ENCODE assay signal across 22 cellular contexts in the genomic region with DNA sequence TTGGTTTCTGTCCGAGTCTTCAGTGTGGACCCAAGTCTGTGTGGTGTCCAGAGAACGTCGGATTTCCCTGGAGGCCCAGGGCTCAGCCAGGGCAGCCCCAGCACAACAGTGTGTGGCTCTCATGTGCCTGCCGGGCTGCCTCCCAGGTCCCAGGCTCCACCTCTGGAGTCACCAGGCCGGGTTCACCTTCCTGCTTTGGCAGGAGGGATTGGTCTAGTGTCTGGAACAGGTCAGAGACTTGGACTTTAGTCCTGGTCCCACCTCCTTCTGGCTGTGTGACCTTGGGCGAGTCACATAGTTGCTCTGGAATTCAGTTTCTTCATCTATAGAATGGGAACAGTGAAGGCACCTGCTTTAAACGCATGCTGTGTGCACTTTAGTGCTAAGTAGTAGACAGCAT.
"Had no signal": no experiment of that assay in that cellular context is flagged by ENCODE, and none has a peak within 500 bp of the region (broad histone marks: within the 10 kb centered on the region; RNA-seq: fewer than 3 reads in every experiment).

No MANE protein-coding gene starts in this region.

- H3K27me3 Mint-ChIP-seq: central memory CD8-positive, alpha-beta T cell; dendritic cell treated with granulocyte-macrophage colony-stimulating factor and Interleukin-4, amounts not matched to agents 40 ng/mL and 50 ng/mL, for 4 days; memory B cell; naive thymus-derived CD8-positive, alpha-beta T cell; progenitor cell of endocrine pancreas had no signal

- H3K9me3 Mint-ChIP-seq: central memory CD8-positive, alpha-beta T cell; dendritic cell treated with granulocyte-macrophage colony-stimulating factor and Interleukin-4, amounts not matched to agents 40 ng/mL and 50 ng/mL, for 4 days; memory B cell; naive thymus-derived CD8-positive, alpha-beta T cell; neural crest cell had no signal

- H3K27me3 ChIP-seq: heart left ventricle, ovary, sigmoid colon, stomach had no signal

- H3K27ac ChIP-seq: heart left ventricle, lower lobe of right lung, ovary, sigmoid colon, skin epidermis, stomach, thoracic aorta had no signal

- H3K36me3 ChIP-seq: ovary had no signal

- H3K27ac Mint-ChIP-seq: memory B cell; naive thymus-derived CD8-positive, alpha-beta T cell; progenitor cell of endocrine pancreas had no signal

- H3K4me3 ChIP-seq: heart left ventricle, lower lobe of right lung, ovary, sigmoid colon, skin epidermis, stomach, thoracic aorta had no signal

- H3K9me3 ChIP-seq: heart left ventricle, lower lobe of right lung, ovary, sigmoid colon, stomach, thoracic aorta had no signal

- DNase-seq: foreskin melanocyte; heart left ventricle; hippocampal formation; lower lobe of right lung; midbrain; naive thymus-derived CD8-positive, alpha-beta T cell; nucleus accumbens; ovary; retina; sigmoid colon; stimulated activated CD4-positive, alpha-beta T cell treated with anti-CD3 and anti-CD28 coated beads, Interleukin-12 subunit alpha, Interleukin-12 subunit beta, amount 100 ng/mL, for 4 hours; stimulated activated naive CD4-positive, alpha-beta T cell; stomach; substantia nigra; trophoblast cell had no signal

- ATAC-seq: heart left ventricle; lower lobe of right lung; naive thymus-derived CD8-positive, alpha-beta T cell had no signal

- H3K4me3 Mint-ChIP-seq: central memory CD8-positive, alpha-beta T cell; dendritic cell treated with granulocyte-macrophage colony-stimulating factor and Interleukin-4, amounts not matched to agents 40 ng/mL and 50 ng/mL, for 4 days; memory B cell had no signal
